ENCODE assay signal across 1 cellular context in genomic region chr12:109995366-109995702, GRCh38.
TF ChIP-seq lines count a peak whose summit lies in the region.

No MANE protein-coding gene starts in this region.

TF ChIP-seq in endothelial cell of umbilical vein, 7 proteins besides CTCF, POLR2A, EP300 and RAD21 (continued from another document):
- TF ChIP-seq EZH2 (IDR thresholded peaks at IDR 0.05; ENCODE audit: borderline replicate concordance, low read depth, low read length, severe bottlenecking) (no peak), MYC (IDR thresholded peaks at IDR 0.05; ENCODE audit: low read depth, low read length) (no peak)
- TF ChIP-seq, protein P1, sequence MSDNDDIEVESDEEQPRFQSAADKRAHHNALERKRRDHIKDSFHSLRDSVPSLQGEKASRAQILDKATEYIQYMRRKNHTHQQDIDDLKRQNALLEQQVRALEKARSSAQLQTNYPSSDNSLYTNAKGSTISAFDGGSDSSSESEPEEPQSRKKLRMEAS (IDR thresholded peaks at IDR 0.05; ENCODE audit: insufficient read depth, insufficient read length), result no peak
